In genomic region chr2:220499281-220499680, GRCh38 we compare ENCODE assay signal across 11 cellular contexts.
DNase-seq lines count a peak whose midpoint lies in the region; ATAC-seq and TF ChIP-seq lines count a peak whose summit lies in the region.
"Had no signal": no experiment of that assay in that cellular context is flagged by ENCODE, and none has a peak within 500 bp of the region (broad histone marks: within the 10 kb centered on the region; RNA-seq: fewer than 3 reads in every experiment).

No MANE protein-coding gene starts in this region.

- H3K27me3 ChIP-seq in MG63 (no peaks in the 10 kb centered on the region), mesendoderm (ENCODE audit: insufficient read depth, low read length, poor library complexity) (no peaks in the 10 kb centered on the region), H7 (ENCODE audit: control insufficient read depth, insufficient read depth, low read length) (no peaks in the 10 kb centered on the region)
- H3K27me3 ChIP-seq: ascending aorta had no signal

- H3K36me3 ChIP-seq in MG63 (no peaks in the 10 kb centered on the region), mesendoderm (ENCODE audit: control insufficient read depth, insufficient read depth, low read length) (no peaks in the 10 kb centered on the region), H7 (replicated peaks; ENCODE audit: control insufficient read depth, insufficient read depth, low read length) (no peaks in the 10 kb centered on the region)
- H3K36me3 ChIP-seq: ascending aorta, lower lobe of right lung had no signal

- no peak overlapping the region for H2BK15ac ChIP-seq in mesendoderm (replicated peaks; ENCODE audit: low read depth)

- H4K5ac ChIP-seq in mesendoderm (ENCODE audit: low read length), result no peak overlapping the region

- H3K27ac ChIP-seq in mesendoderm (ENCODE audit: low read depth, low read length), result no peak overlapping the region
- H3K27ac ChIP-seq: ascending aorta, lower lobe of right lung had no signal

- DNase-seq in DMS153 (lab: John Stamatoyannopoulos, UW), result peak; percentile 68
- peak; percentile 88 for DNase-seq in MG63
- DNase-seq in cardiac fibroblast (ENCODE audit: low read depth in 2 of 2), result peak; percentile 42 to 54
- DNase-seq in mesendoderm, result peak; percentile 33
- no peak for DNase-seq in activated CD4-positive, CD25-positive, alpha-beta regulatory T cell treated with anti-CD3 and anti-CD28 coated beads, Interleukin-2, amount 50 U/mL, for 72 hours
- no peak for DNase-seq in HuH-7.5 (ENCODE audit: low spot score)
- DNase-seq in H7, result no peak
- DNase-seq: Kasumi-1, lower lobe of right lung had no signal

- H3K56ac ChIP-seq in mesendoderm (ENCODE audit: low read length), result no peak overlapping the region

- no peak overlapping the region for H2BK120ac ChIP-seq in mesendoderm (ENCODE audit: low read depth, low read length)

- no peak overlapping the region for H3K9ac ChIP-seq in mesendoderm (ENCODE audit: low read length)

- H3K18ac ChIP-seq in mesendoderm (ENCODE audit: low read length), result no peak overlapping the region

- H3K9me3 ChIP-seq in MG63, result no peaks in the 10 kb centered on the region; the same call in 1 of the 2 replicates
- H3K9me3 ChIP-seq: ascending aorta, lower lobe of right lung had no signal

- H3K4me1 ChIP-seq in mesendoderm (ENCODE audit: control insufficient read depth, low read depth, low read length), result no peaks in the 10 kb centered on the region
- H3K4me1 ChIP-seq: ascending aorta, lower lobe of right lung had no signal

- no peak for ATAC-seq in HG03521 (IDR thresholded peaks at IDR 0.05; ENCODE audit: unreplicated experiment)

- H3K79me2 ChIP-seq in mesendoderm (ENCODE audit: control insufficient read depth, insufficient read depth, low read length), result no peaks in the 10 kb centered on the region

- no peak overlapping the region for H3K4me2 ChIP-seq in mesendoderm (ENCODE audit: low read length)

- H3K23ac ChIP-seq in mesendoderm (ENCODE audit: low read length), result no peak overlapping the region

- H2AK5ac ChIP-seq in mesendoderm (ENCODE audit: low read length), result no peak overlapping the region

- H3K4me3 ChIP-seq in MG63, result no peak overlapping the region
- H3K4me3 ChIP-seq in cardiac fibroblast (replicated peaks in 1 of 2; ENCODE audit: low read depth in 2 of 2, low read length in 2 of 2), result no peak overlapping the region
- no peak overlapping the region for H3K4me3 ChIP-seq in mesendoderm (ENCODE audit: low read length)
- no peak overlapping the region for H3K4me3 ChIP-seq in H7 (ENCODE audit: insufficient read depth, low read depth, low read length)
- H3K4me3 ChIP-seq: ascending aorta, lower lobe of right lung had no signal

- no peak for TF ChIP-seq CTCF in cardiac fibroblast (IDR thresholded peaks at IDR 0.05; ENCODE audit: low read depth, low read length)

- no peak overlapping the region for H2BK5ac ChIP-seq in mesendoderm (ENCODE audit: low read length)

- no peak overlapping the region for H4K8ac ChIP-seq in mesendoderm (ENCODE audit: low read depth, low read length)

- WGBS in mesendoderm (ENCODE audit: extremely low coverage, insufficient coverage, low lambda C conversion rate), result no CpG with 5 or more reads among the region's 2 CpGs

- H3K79me1 ChIP-seq in mesendoderm (ENCODE audit: low read length), result no peaks in the 10 kb centered on the region

- H3K4ac ChIP-seq in mesendoderm (ENCODE audit: low read depth, low read length), result no peak overlapping the region

Comparison
In these comparisons a context has a peak if more than half of its experiments do, and no peak if none do; other contexts are left out.
1. DNase-seq: peak in DMS153 (single experiment), MG63 (single experiment), cardiac fibroblast (2 of 2) and mesendoderm (single experiment); none in activated CD4-positive, CD25-positive, alpha-beta regulatory T cell treated with anti-CD3 and anti-CD28 coated beads, Interleukin-2, amount 50 U/mL, for 72 hours (single experiment), HuH-7.5 (single experiment) and H7 (single experiment).